ENCODE assay signal across 18 cellular contexts in genomic region chr2:27667439-27667838, GRCh38.
"Had no signal": no experiment of that assay in that cellular context is flagged by ENCODE, and none has a peak within 500 bp of the region (broad histone marks: within the 10 kb centered on the region; RNA-seq: fewer than 3 reads in every experiment).

No MANE protein-coding gene starts in this region.

- H3K27ac ChIP-seq: right atrium auricular region, skin epidermis, tibial artery, vagina, WERI-Rb-1 had no signal

- H3K27me3 Mint-ChIP-seq: activated CD4-positive, alpha-beta T cell treated with anti-CD3 and anti-CD28 coated beads for 36 hours; activated naive CD8-positive, alpha-beta T cell treated with anti-CD3 and anti-CD28 coated beads, Interleukin-2, amount 10 ng/mL, durations not matched to agents 7 days and 5 days; naive B cell; stimulated activated memory B cell treated with anti-CD40 and anti-IgM and Interleukin-4, amounts not matched to agents 10 μg/mL and 1 μg/mL and 100 μg/mL, for 72 hours had no signal

- H3K27me3 ChIP-seq: right atrium auricular region, tibial artery, vagina had no signal

- H3K9me3 ChIP-seq: right atrium auricular region, tibial artery, vagina had no signal

- H3K4me3 Mint-ChIP-seq: activated CD4-positive, alpha-beta T cell treated with anti-CD3 and anti-CD28 coated beads for 36 hours; activated naive CD8-positive, alpha-beta T cell treated with anti-CD3 and anti-CD28 coated beads, Interleukin-2, amount 10 ng/mL, durations not matched to agents 7 days and 5 days; stimulated activated memory B cell treated with anti-CD40 and anti-IgM and Interleukin-4, amounts not matched to agents 10 μg/mL and 1 μg/mL and 100 μg/mL, for 72 hours had no signal

- DNase-seq: activated CD4-positive, alpha-beta T cell treated with anti-CD3 and anti-CD28 coated beads for 36 hours; activated gamma-delta T cell; activated naive CD8-positive, alpha-beta T cell treated with anti-CD3 and anti-CD28 coated beads, Interleukin-2, amount 10 ng/mL, durations not matched to agents 7 days and 5 days; anterior cingulate cortex; cerebellar nuclear complex; foreskin melanocyte; head of caudate nucleus; left colon; midbrain; naive B cell; posterior cingulate gyrus; tibial artery; WERI-Rb-1 had no signal

- H3K27ac Mint-ChIP-seq: activated CD4-positive, alpha-beta T cell treated with anti-CD3 and anti-CD28 coated beads for 36 hours; activated naive CD8-positive, alpha-beta T cell treated with anti-CD3 and anti-CD28 coated beads, Interleukin-2, amount 10 ng/mL, durations not matched to agents 7 days and 5 days; naive B cell; stimulated activated memory B cell treated with anti-CD40 and anti-IgM and Interleukin-4, amounts not matched to agents 10 μg/mL and 1 μg/mL and 100 μg/mL, for 72 hours had no signal

- H3K9me3 Mint-ChIP-seq: activated naive CD8-positive, alpha-beta T cell treated with anti-CD3 and anti-CD28 coated beads, Interleukin-2, amount 10 ng/mL, durations not matched to agents 7 days and 5 days; naive B cell; stimulated activated memory B cell treated with anti-CD40 and anti-IgM and Interleukin-4, amounts not matched to agents 10 μg/mL and 1 μg/mL and 100 μg/mL, for 72 hours had no signal

- H3K4me3 ChIP-seq: lung, right atrium auricular region, skin epidermis, tibial artery, vagina had no signal
